Comparison of ENCODE assay signal across 2 cellular contexts in the genomic region with DNA sequence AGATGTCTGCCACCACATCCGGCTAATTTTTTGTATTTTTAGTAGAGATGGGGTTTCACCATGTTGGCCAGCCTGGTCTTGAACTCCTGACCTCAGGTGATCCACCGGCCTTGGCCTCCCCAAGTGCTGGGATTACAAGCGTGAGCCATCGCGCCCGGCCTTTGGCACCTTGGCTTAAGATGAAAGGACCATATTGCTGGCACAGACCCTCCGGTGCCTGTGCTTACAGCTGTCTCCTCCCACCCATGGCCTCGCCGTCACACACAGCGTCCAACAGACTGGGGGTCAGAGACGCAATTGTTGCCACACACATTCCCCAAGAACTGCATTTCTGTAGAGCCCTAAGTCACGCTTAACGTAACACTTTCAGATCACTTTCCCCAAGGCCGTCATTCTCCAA. TPM values are rescaled to one million over a fixed set of nuclear protein-coding genes. Genes with fewer than 3 reads are reported as not detected.
"Had no signal": no experiment of that assay in that cellular context is flagged by ENCODE, and none has a peak within 500 bp of the region (broad histone marks: within the 10 kb centered on the region; RNA-seq: fewer than 3 reads in every experiment).

No MANE protein-coding gene starts in this region.

RNA-seq across cellular contexts. Expression of gene DRD1, which starts 2.4 kb away (rescaled TPM):
- total RNA-seq: G401, GM12878 had no signal
- polyA plus RNA-seq: GM12878 had no signal
